ENCODE assay signal across 8 cellular contexts in genomic region chr18:14178691-14179196, GRCh38. TPM values are rescaled to one million over a fixed set of nuclear protein-coding genes. Genes with fewer than 3 reads are reported as not detected.
DNase-seq lines count a peak whose midpoint lies in the region; ATAC-seq and TF ChIP-seq lines count a peak whose summit lies in the region.
"Not testable (repeated sequence)": the region's sequence is repeated elsewhere in the genome, so short reads cannot be mapped to it uniquely, and the experiment has no call there.

No MANE protein-coding gene starts in this region.

- peak overlapping the region; percentile 48 for H3K27ac Mint-ChIP-seq in activated T-cell treated with anti-CD3 and anti-CD28 coated beads, Interleukin-2, amount 50 U/mL, for 72 hours
- H3K27ac Mint-ChIP-seq in naive B cell, result peak overlapping the region in 4 of 6 donors; percentile 81 to 94 (median 84)

- not testable (repeated sequence) for H3K4me1 Mint-ChIP-seq in activated T-cell treated with anti-CD3 and anti-CD28 coated beads, Interleukin-2, amount 50 U/mL, for 72 hours (ENCODE audit: low read depth); naive B cell

- H3K36me3 ChIP-seq in Peyer's patch, result not testable (repeated sequence)

- peak overlapping the region; percentile 86 to 89 for H3K4me3 Mint-ChIP-seq in activated T-cell treated with anti-CD3 and anti-CD28 coated beads, Interleukin-2, amount 50 U/mL, for 72 hours
- peak overlapping the region; percentile 82 to 94 (median 90) for H3K4me3 Mint-ChIP-seq in naive B cell

- H3K36me3 Mint-ChIP-seq in activated T-cell treated with anti-CD3 and anti-CD28 coated beads, Interleukin-2, amount 50 U/mL, for 72 hours (ENCODE audit: insufficient read depth in 2 of 2); naive B cell: not testable (repeated sequence)

- not testable (repeated sequence) for H3K27me3 ChIP-seq in Peyer's patch

- peak overlapping the region; percentile 37 to 64 (median 52) for H3K4me3 ChIP-seq in Peyer's patch

- TF ChIP-seq CTCF in Peyer's patch (IDR thresholded peaks at IDR 0.05), result peak in 5 of 6 experiments; percentile 18 to 71 (median 52)

- peak; percentile 50 for DNase-seq in DMS153 (lab: John Stamatoyannopoulos, UW)
- peak; percentile 46 for DNase-seq in HS-5 (ENCODE audit: low read depth)
- peak; percentile 51 to 83 (median 74) for DNase-seq in Peyer's patch
- DNase-seq in activated T-cell treated with anti-CD3 and anti-CD28 coated beads, Interleukin-2, amount 50 U/mL, for 72 hours, result peak; percentile 87 to 89
- peak; percentile 80 for DNase-seq in fibroblast of gingiva (ENCODE audit: low read depth)
- DNase-seq in naive B cell, result peak; percentile 69
- peak; percentile 73 to 85 for DNase-seq in stimulated activated CD8-positive, alpha-beta memory T cell treated with anti-CD3 and anti-CD28 coated beads, Interleukin-7, amount 100 ng/mL, for 48 hours (ENCODE audit: extremely low read depth in 1 of 2, low read depth in 1 of 2)

- not testable (repeated sequence) for H3K9me3 ChIP-seq in Peyer's patch

- ATAC-seq in GM21423 (IDR thresholded peaks at IDR 0.05; ENCODE audit: unreplicated experiment) (peak; percentile 92), naive B cell (ENCODE audit: low read depth in 2 of 2) (peak; percentile 86 to 87)
- peak; percentile 91 for ATAC-seq in activated T-cell treated with anti-CD3 and anti-CD28 coated beads, Interleukin-2, amount 50 U/mL, for 72 hours (replicated peaks in 1 of 2)

- not testable (repeated sequence) for H3K27ac ChIP-seq in Peyer's patch

- H3K9me3 Mint-ChIP-seq in activated T-cell treated with anti-CD3 and anti-CD28 coated beads, Interleukin-2, amount 50 U/mL, for 72 hours; naive B cell: not testable (repeated sequence)

- H3K27me3 Mint-ChIP-seq in activated T-cell treated with anti-CD3 and anti-CD28 coated beads, Interleukin-2, amount 50 U/mL, for 72 hours (ENCODE audit: low read depth); naive B cell: not testable (repeated sequence)

- TF ChIP-seq POLR2A in Peyer's patch (IDR thresholded peaks at IDR 0.05), result not testable (repeated sequence)

- H3K4me1 ChIP-seq in Peyer's patch, result not testable (repeated sequence)

RNA-seq across cellular contexts. Expression of gene ZNF519, which starts 46.5 kb away (rescaled TPM):
- total RNA-seq in Peyer's patch, result 10 to 100 TPM in 1 of 4 donors, 1 to 10 TPM in 3; 1.9 to 10.7 (median 3.3) TPM
- 10 to 100 TPM; 24.9 to 25.0 TPM for total RNA-seq in activated T-cell treated with anti-CD3 and anti-CD28 coated beads, Interleukin-2, amount 50 U/mL, for 72 hours
- polyA plus RNA-seq in naive B cell (ENCODE audit: low read depth in 6 of 6), result 1 to 10 TPM; 3.6 to 8.2 (median 5.6) TPM
